11 cellular contexts compared by ENCODE assay signal in the genomic region with DNA sequence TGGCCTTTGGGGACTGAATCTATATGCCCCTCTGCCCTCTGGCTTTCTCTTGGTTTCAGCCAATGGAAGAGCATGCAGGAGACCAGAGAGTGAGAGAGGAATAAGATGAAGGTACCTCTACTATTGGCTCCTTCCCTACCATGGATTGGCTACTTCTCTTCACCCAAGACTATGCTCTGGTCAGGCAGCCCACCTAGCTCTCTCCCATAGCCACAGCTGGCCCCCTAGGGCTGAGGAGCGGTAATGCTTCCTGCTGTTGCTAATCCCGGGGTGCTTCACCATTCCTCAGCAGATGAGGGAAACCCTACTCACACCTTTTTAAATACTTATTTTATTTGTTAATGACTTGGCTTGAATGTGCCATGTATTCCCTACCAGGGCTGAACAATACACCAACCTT.
DNase-seq lines count a peak whose midpoint lies in the region; ATAC-seq and TF ChIP-seq lines count a peak whose summit lies in the region.
"Had no signal": no experiment of that assay in that cellular context is flagged by ENCODE, and none has a peak within 500 bp of the region (broad histone marks: within the 10 kb centered on the region; RNA-seq: fewer than 3 reads in every experiment).

No MANE protein-coding gene starts in this region.

- no peak overlapping the region for H3K9ac ChIP-seq in mammary epithelial cell (ENCODE audit: insufficient read depth, low read length)

- H3K27ac ChIP-seq in left ventricle myocardium inferior (replicated peaks) (no peak overlapping the region), mammary epithelial cell (ENCODE audit: insufficient read depth, low read depth, low read length) (peak overlapping the region; percentile 28)
- H3K27ac ChIP-seq: gastroesophageal sphincter had no signal

- CTCF ChIA-PET in mammary epithelial cell (lab: Charles Lee; ENCODE audit: low non-redundant PET): no interaction called here

- H3K79me2 ChIP-seq in mammary epithelial cell (ENCODE audit: insufficient read depth, low read length): no peaks in the 10 kb centered on the region

- no peak for DNase-seq in left ventricle myocardium inferior
- DNase-seq in left ventricle myocardium superior: no peak
- DNase-seq in HT1080 (ENCODE audit: low read depth): peak; percentile 34
- no peak for DNase-seq in mammary epithelial cell
- no peak for DNase-seq in type B pancreatic cell (ENCODE audit: extremely low spot score, unreplicated experiment)
- DNase-seq in NCI-H345 (lab: John Stamatoyannopoulos, UW): no peak
- no peak for DNase-seq in Kasumi-1 (lab: John Stamatoyannopoulos, UW)
- DNase-seq in occipital lobe (lab: John Stamatoyannopoulos, UW): no peak
- DNase-seq: activated T-cell treated with anti-CD3 and anti-CD28 coated beads, Interleukin-2, amount 50 U/mL, for 1 hour; NCI-H2081 had no signal

- BruUV-seq in mammary epithelial cell (replicated peaks; lab: Mats Ljungman, UMichigan): no TSS peak

- peak overlapping the region; percentile 92 for H3K27ac Mint-ChIP-seq in type B pancreatic cell

- TF ChIP-seq CTCF in left ventricle myocardium inferior (IDR thresholded peaks at IDR 0.05; ENCODE audit: borderline replicate concordance): peak; percentile 20
- TF ChIP-seq CTCF in mammary epithelial cell (conservative IDR thresholded peaks at IDR 0.05 in 1 of 2, IDR thresholded peaks at IDR 0.05 in 1 of 2; ENCODE audit: extremely low read depth in 1 of 2, insufficient read depth in 1 of 2, low read depth in 1 of 2, low read length in 2 of 2): peak in 1 of 2 donors; percentile 49
- TF ChIP-seq CTCF in type B pancreatic cell (conservative IDR thresholded peaks at IDR 0.05): peak; percentile 62

- 100% methylated on average over 1 of the region's 2 CpGs for WGBS in mammary epithelial cell (ENCODE audit: low coverage, missing lambda C conversion rate)

- no peaks in the 10 kb centered on the region for H3K27me3 Mint-ChIP-seq in type B pancreatic cell

- no peak overlapping the region for H3K4me3 ChIP-seq in left ventricle myocardium inferior
- H3K4me3 ChIP-seq in mammary epithelial cell (replicated peaks in 1 of 3; ENCODE audit: insufficient read depth in 1 of 3, low read depth in 2 of 3, low read length in 3 of 3): no peak overlapping the region
- H3K4me3 ChIP-seq: gastroesophageal sphincter had no signal

- H3K36me3 ChIP-seq in left ventricle myocardium inferior: no peaks in the 10 kb centered on the region
- no peaks in the 10 kb centered on the region for H3K36me3 ChIP-seq in mammary epithelial cell (ENCODE audit: insufficient read depth, low read length)
- H3K36me3 ChIP-seq: gastroesophageal sphincter had no signal

- no peaks in the 10 kb centered on the region for H4K20me1 ChIP-seq in mammary epithelial cell (ENCODE audit: insufficient read depth, low read length)

- no peaks in the 10 kb centered on the region for H3K27me3 ChIP-seq in left ventricle myocardium inferior (ENCODE audit: low read depth)
- no peaks in the 10 kb centered on the region for H3K27me3 ChIP-seq in mammary epithelial cell (ENCODE audit: insufficient read depth, low read length)
- H3K27me3 ChIP-seq: gastroesophageal sphincter had no signal

- in situ Hi-C loops in mammary epithelial cell (cut with MboI; ENCODE audit: low sequenced_read_pairs in 2 of 2): no loop called here

- H3K4me1 Mint-ChIP-seq in type B pancreatic cell (ENCODE audit: unreplicated experiment): peaks cover 8% of the 10 kb centered on the region

- H3K9me3 Mint-ChIP-seq in type B pancreatic cell: peaks cover 5% of the 10 kb centered on the region

- intact Hi-C loops in left ventricle myocardium inferior (cut with micrococcal nuclease) (no loop called here), left ventricle myocardium superior (cut with micrococcal nuclease) (no loop called here), mammary epithelial cell (cut with micrococcal nuclease) (no loop called here)

- H3K4me1 ChIP-seq in left ventricle myocardium inferior (no peaks in the 10 kb centered on the region), mammary epithelial cell (ENCODE audit: insufficient read depth, low read length) (peaks cover 7% of the 10 kb centered on the region)

- ATAC-seq in left ventricle myocardium superior: no peak
- ATAC-seq: gastroesophageal sphincter had no signal

- peak overlapping the region; percentile 77 for H2AFZ ChIP-seq in mammary epithelial cell (ENCODE audit: low read depth, low read length)

- H3K4me2 ChIP-seq in mammary epithelial cell (ENCODE audit: insufficient read depth, low read depth, low read length): no peak overlapping the region

- no peaks in the 10 kb centered on the region for H3K36me3 Mint-ChIP-seq in type B pancreatic cell

- dilution Hi-C loops in mammary epithelial cell (cut with HindIII; ENCODE audit: low sequenced_read_pairs): no loop called here

- H3K9me3 ChIP-seq in left ventricle myocardium inferior (replicated peaks) (no peaks in the 10 kb centered on the region), mammary epithelial cell (replicated peaks; ENCODE audit: insufficient read depth, low read length) (no peaks in the 10 kb centered on the region)
- H3K9me3 ChIP-seq: gastroesophageal sphincter had no signal

- no peak overlapping the region for H3K4me3 Mint-ChIP-seq in type B pancreatic cell
